Comparison of ENCODE assay signal across 27 cellular contexts in the genomic region with DNA sequence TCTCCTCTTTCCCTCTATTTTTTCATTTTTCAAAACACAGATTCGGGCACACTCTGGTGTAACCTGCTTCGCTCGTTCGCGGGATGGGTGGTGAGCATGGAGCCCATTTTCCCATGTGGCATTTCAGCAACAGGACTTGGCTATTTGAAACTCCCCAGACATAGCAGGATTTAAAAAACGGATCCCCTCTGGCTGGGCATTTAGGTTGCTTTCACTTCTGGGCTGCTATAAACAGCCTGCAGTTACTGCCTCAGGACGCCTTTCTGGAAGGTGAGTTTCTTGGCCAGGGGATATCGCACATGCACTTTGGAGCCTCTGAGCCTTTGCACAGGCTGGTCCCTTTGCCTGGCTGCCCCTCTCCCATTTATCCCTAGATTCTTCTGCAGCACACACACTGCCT. TPM values are rescaled to one million over a fixed set of nuclear protein-coding genes. Genes with fewer than 3 reads are reported as not detected.
DNase-seq lines count a peak whose midpoint lies in the region; ATAC-seq and TF ChIP-seq lines count a peak whose summit lies in the region.
"Had no signal": no experiment of that assay in that cellular context is flagged by ENCODE, and none has a peak within 500 bp of the region (broad histone marks: within the 10 kb centered on the region; RNA-seq: fewer than 3 reads in every experiment).

No MANE protein-coding gene starts in this region.

- no peaks in the 10 kb centered on the region for H3K36me3 ChIP-seq in heart right ventricle
- H3K36me3 ChIP-seq in HEK293 (ENCODE audit: control insufficient read depth in 2 of 2, insufficient read depth in 1 of 2, low read length in 2 of 2): no peaks in the 10 kb centered on the region
- no peaks in the 10 kb centered on the region for H3K36me3 ChIP-seq in NT2/D1 (ENCODE audit: insufficient read depth, insufficient read length, low read length)
- H3K36me3 ChIP-seq: BE2C, BLaER1 had no signal

- CTCF ChIA-PET in HEK293 (lab: Yijun Ruan, JAX): no interaction called here

- peak; percentile 5 for DNase-seq in left ventricle myocardium superior
- DNase-seq in heart right ventricle: no peak
- DNase-seq in NT2/D1 (ENCODE audit: low read depth, low spot score): no peak
- no peak for DNase-seq in SHP77 treated with DMSO at 0.1 percent for 48 hours (lab: John Stamatoyannopoulos, UW)
- DNase-seq: 8988T; ACHN; BE2C; C1 segment of cervical spinal cord; CD4-positive, alpha-beta memory T cell; CD4-positive, CD25-positive, alpha-beta regulatory T cell; COR-L47; DMS 273 treated with DMSO at 0.1 percent for 48 hours; DMS153; DMS79; DND-41; EL; GDM1 had no signal

- TF ChIP-seq CTCF in heart right ventricle (IDR thresholded peaks at IDR 0.05): no peak
- TF ChIP-seq CTCF in HEK293 (tag by site-specific recombination; IDR thresholded peaks at IDR 0.05): no peak

- H3K9me3 ChIP-seq in heart right ventricle: no peaks in the 10 kb centered on the region
- H3K9me3 ChIP-seq in HEK293 (ENCODE audit: control insufficient read depth, insufficient read depth, low read depth, low read length): no peaks in the 10 kb centered on the region
- H3K9me3 ChIP-seq in NT2/D1 (ENCODE audit: insufficient read depth, low read length): no peaks in the 10 kb centered on the region
- H3K9me3 ChIP-seq: BE2C, BLaER1 had no signal

- POLR2A ChIA-PET in HEK293 (lab: Yijun Ruan, JAX): no interaction called here

- intact Hi-C loops in left ventricle myocardium superior (cut with micrococcal nuclease) (no loop called here), heart right ventricle (cut with DNase I) (no loop called here)

- ATAC-seq in left ventricle myocardium superior (no peak), heart right ventricle (no peak), SK-N-SH treated with all-trans-retinoic acid at 6 μM for 48 hours (no peak)
- ATAC-seq: GM12878 had no signal

- WGBS in heart right ventricle, 2 donors: 81 to 87% methylated on average over 8 of the region's 8 CpGs

- H3K27me3 ChIP-seq in heart right ventricle (peaks cover 3 to 56% (median 43%) of the 10 kb centered on the region in 7 donors), NT2/D1 (ENCODE audit: insufficient read depth, insufficient read length) (peaks cover 40% of the 10 kb centered on the region)

- H3K4me3 ChIP-seq in heart right ventricle: no peak overlapping the region
- no peak overlapping the region for H3K4me3 ChIP-seq in HEK293 (ENCODE audit: low read depth, low read length)
- H3K4me3 ChIP-seq in NT2/D1 (ENCODE audit: insufficient read length, low read depth): no peak overlapping the region
- H3K4me3 ChIP-seq: BLaER1, GM12878 had no signal

- no peak overlapping the region for H3K27ac ChIP-seq in heart right ventricle
- no peak overlapping the region for H3K27ac ChIP-seq in HEK293 (ENCODE audit: extremely low read depth, low read depth, low read length)
- H3K27ac ChIP-seq: BLaER1 had no signal

- peak overlapping the region; percentile 8 for H3K9ac ChIP-seq in NT2/D1 (ENCODE audit: insufficient read length, low read depth)
- H3K9ac ChIP-seq: BLaER1 had no signal

- H3K4me1 ChIP-seq in heart right ventricle: no peaks in the 10 kb centered on the region
- no peaks in the 10 kb centered on the region for H3K4me1 ChIP-seq in HEK293 (ENCODE audit: control insufficient read depth, insufficient read depth, low read length)
- peaks cover 6% of the 10 kb centered on the region for H3K4me1 ChIP-seq in NT2/D1 (ENCODE audit: insufficient read depth, insufficient read length)
- H3K4me1 ChIP-seq: BLaER1 had no signal

TF ChIP-seq in HEK293, 187 proteins besides CTCF, POLR2A, EP300 and RAD21:
- TF ChIP-seq MZF1 (tag by site-specific recombination; IDR thresholded peaks at IDR 0.05; ENCODE audit: borderline replicate concordance) (peak; percentile 97), BCL11A (tag by site-specific recombination; IDR thresholded peaks at IDR 0.05; ENCODE audit: low read depth) (no peak)

TF ChIP-seq in SK-N-SH treated with all-trans-retinoic acid at 6 μM for 48 hours, 23 proteins besides CTCF, POLR2A, EP300 and RAD21 (continues in another document):
- TF ChIP-seq ISL1 (CRISPR knock-in tag; IDR thresholded peaks at IDR 0.05): no peak
- TF ChIP-seq OSR1 (CRISPR knock-in tag; IDR thresholded peaks at IDR 0.05): no peak
- no peak for TF ChIP-seq ZFP30 (CRISPR knock-in tag; IDR thresholded peaks at IDR 0.05)
- TF ChIP-seq CSDC2 (CRISPR knock-in tag; IDR thresholded peaks at IDR 0.05): no peak
- TF ChIP-seq, protein P1, sequence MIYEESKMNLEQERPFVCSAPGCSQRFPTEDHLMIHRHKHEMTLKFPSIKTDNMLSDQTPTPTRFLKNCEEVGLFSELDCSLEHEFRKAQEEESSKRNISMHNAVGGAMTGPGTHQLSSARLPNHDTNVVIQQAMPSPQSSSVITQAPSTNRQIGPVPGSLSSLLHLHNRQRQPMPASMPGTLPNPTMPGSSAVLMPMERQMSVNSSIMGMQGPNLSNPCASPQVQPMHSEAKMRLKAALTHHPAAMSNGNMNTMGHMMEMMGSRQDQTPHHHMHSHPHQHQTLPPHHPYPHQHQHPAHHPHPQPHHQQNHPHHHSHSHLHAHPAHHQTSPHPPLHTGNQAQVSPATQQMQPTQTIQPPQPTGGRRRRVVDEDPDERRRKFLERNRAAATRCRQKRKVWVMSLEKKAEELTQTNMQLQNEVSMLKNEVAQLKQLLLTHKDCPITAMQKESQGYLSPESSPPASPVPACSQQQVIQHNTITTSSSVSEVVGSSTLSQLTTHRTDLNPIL (CRISPR knock-in tag; IDR thresholded peaks at IDR 0.05; ENCODE audit: low read depth): no peak
- no peak for TF ChIP-seq TCF4 (CRISPR knock-in tag; IDR thresholded peaks at IDR 0.05; ENCODE audit: borderline replicate concordance)
- TF ChIP-seq GLIS3 (CRISPR knock-in tag; IDR thresholded peaks at IDR 0.05): no peak
- no peak for TF ChIP-seq ESRRG (CRISPR knock-in tag; IDR thresholded peaks at IDR 0.05)
- TF ChIP-seq, protein P2, sequence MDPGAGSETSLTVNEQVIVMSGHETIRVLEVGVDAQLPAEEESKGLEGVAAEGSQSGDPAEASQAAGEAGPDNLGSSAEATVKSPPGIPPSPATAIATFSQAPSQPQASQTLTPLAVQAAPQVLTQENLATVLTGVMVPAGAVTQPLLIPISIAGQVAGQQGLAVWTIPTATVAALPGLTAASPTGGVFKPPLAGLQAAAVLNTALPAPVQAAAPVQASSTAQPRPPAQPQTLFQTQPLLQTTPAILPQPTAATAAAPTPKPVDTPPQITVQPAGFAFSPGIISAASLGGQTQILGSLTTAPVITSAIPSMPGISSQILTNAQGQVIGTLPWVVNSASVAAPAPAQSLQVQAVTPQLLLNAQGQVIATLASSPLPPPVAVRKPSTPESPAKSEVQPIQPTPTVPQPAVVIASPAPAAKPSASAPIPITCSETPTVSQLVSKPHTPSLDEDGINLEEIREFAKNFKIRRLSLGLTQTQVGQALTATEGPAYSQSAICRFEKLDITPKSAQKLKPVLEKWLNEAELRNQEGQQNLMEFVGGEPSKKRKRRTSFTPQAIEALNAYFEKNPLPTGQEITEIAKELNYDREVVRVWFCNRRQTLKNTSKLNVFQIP (CRISPR knock-in tag; IDR thresholded peaks at IDR 0.05; ENCODE audit: borderline replicate concordance, low read depth): no peak
- no peak for TF ChIP-seq ZFP3 (CRISPR knock-in tag; IDR thresholded peaks at IDR 0.05)
- no peak for TF ChIP-seq SNAI2 (CRISPR knock-in tag; IDR thresholded peaks at IDR 0.05)
- TF ChIP-seq ZC3H10 (CRISPR knock-in tag; IDR thresholded peaks at IDR 0.05): no peak
- no peak for TF ChIP-seq RARB (CRISPR knock-in tag; IDR thresholded peaks at IDR 0.05)
- TF ChIP-seq, protein P3, sequence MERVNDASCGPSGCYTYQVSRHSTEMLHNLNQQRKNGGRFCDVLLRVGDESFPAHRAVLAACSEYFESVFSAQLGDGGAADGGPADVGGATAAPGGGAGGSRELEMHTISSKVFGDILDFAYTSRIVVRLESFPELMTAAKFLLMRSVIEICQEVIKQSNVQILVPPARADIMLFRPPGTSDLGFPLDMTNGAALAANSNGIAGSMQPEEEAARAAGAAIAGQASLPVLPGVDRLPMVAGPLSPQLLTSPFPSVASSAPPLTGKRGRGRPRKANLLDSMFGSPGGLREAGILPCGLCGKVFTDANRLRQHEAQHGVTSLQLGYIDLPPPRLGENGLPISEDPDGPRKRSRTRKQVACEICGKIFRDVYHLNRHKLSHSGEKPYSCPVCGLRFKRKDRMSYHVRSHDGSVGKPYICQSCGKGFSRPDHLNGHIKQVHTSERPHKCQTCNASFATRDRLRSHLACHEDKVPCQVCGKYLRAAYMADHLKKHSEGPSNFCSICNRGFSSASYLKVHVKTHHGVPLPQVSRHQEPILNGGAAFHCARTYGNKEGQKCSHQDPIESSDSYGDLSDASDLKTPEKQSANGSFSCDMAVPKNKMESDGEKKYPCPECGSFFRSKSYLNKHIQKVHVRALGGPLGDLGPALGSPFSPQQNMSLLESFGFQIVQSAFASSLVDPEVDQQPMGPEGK (CRISPR knock-in tag; IDR thresholded peaks at IDR 0.05; ENCODE audit: borderline replicate concordance): no peak
- TF ChIP-seq BACH2 (CRISPR knock-in tag; IDR thresholded peaks at IDR 0.05; ENCODE audit: borderline replicate concordance): no peak
- TF ChIP-seq, protein P4, sequence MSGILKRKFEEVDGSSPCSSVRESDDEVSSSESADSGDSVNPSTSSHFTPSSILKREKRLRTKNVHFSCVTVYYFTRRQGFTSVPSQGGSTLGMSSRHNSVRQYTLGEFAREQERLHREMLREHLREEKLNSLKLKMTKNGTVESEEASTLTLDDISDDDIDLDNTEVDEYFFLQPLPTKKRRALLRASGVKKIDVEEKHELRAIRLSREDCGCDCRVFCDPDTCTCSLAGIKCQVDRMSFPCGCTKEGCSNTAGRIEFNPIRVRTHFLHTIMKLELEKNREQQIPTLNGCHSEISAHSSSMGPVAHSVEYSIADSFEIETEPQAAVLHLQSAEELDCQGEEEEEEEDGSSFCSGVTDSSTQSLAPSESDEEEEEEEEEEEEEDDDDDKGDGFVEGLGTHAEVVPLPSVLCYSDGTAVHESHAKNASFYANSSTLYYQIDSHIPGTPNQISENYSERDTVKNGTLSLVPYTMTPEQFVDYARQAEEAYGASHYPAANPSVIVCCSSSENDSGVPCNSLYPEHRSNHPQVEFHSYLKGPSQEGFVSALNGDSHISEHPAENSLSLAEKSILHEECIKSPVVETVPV (CRISPR knock-in tag; IDR thresholded peaks at IDR 0.05): no peak

RNA-seq across cellular contexts. Expression of a gene that starts 2.8 kb away (rescaled TPM):
- total RNA-seq in left ventricle myocardium superior (not detected), heart right ventricle (not detected)
- under 1 TPM in 1 of 2 donors, not detected in 1; 0.01 TPM for polyA plus RNA-seq in heart right ventricle
- total RNA-seq: A673; CD4-positive, alpha-beta memory T cell; CD4-positive, CD25-positive, alpha-beta regulatory T cell; CD8-positive, alpha-beta memory T cell; Daoy; G401 had no signal
- polyA plus RNA-seq: AG04450; CD14-positive monocyte; CD4-positive, alpha-beta memory T cell; CD4-positive, CD25-positive, alpha-beta regulatory T cell; CD8-positive, alpha-beta memory T cell; GM12878 had no signal
